ENCODE assay signal across 20 cellular contexts in the genomic region with DNA sequence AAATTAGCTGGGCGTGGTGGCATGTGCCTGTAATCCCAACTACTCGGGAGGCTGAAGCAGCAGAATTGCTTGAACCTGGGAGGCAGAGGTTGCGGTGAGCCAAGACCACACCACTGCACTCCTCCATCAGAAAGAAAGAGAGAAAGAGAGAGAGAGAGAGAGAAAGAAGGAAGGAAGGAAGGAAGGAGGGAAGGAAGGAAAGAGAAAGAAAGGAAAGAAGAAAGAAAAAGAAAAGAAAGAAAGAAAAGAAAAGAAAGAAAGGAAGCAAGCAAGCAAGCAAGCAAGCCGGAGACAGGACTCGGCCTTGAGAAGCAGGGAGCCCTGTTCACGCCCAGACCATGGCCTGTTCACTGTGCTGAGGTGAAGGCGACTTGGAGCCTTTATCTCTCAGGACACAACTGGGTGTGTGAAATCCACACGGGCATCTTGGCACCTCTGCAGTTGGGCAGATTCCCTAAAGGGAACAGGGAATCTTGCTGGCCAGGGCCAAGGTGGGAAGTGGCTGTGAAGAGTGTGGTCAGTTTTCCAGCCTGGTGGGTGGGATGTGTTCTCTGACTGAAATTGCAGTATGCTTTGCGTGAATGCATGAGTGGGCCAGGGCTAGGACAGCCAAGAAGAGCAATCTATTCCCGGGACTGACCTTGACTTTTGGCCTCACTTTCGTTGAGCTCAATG.
"Had no signal": no experiment of that assay in that cellular context is flagged by ENCODE, and none has a peak within 500 bp of the region (broad histone marks: within the 10 kb centered on the region; RNA-seq: fewer than 3 reads in every experiment).

No MANE protein-coding gene starts in this region.

- H3K36me3 Mint-ChIP-seq: T-cell had no signal

- H3K27ac Mint-ChIP-seq: activated CD4-positive, alpha-beta T cell treated with anti-CD3 and anti-CD28 coated beads, Interleukin-2, amount 10 ng/mL, durations not matched to agents 24 days and 14 days; activated naive CD8-positive, alpha-beta T cell treated with anti-CD3 and anti-CD28 coated beads, Interleukin-2, amount 50 U/mL, for 24 hours; activated T-helper 1 cell treated with anti-CD3 and anti-CD28 coated beads, Interleukin-12 subunit alpha, Interleukin-12 subunit beta, Interleukin-2, Interleukin-4 antibody, amounts not matched to agents 30 ng/mL and 10 ng/mL and 1 ng/mL, durations not matched to agents 14 hours and 24 hours and 36 hours; T-cell had no signal

- DNase-seq: activated CD4-positive, alpha-beta T cell treated with anti-CD3 and anti-CD28 coated beads, Interleukin-2, amount 10 ng/mL, durations not matched to agents 24 days and 14 days; activated CD4-positive, CD25-positive, alpha-beta regulatory T cell; activated naive CD4-positive, alpha-beta T cell; activated naive CD8-positive, alpha-beta T cell treated with anti-CD3 and anti-CD28 coated beads, Interleukin-2, amount 50 U/mL, for 24 hours; brain microvascular endothelial cell; effector CD4-positive, alpha-beta T cell; gastrocnemius medialis; kidney glomerular epithelial cell; left ventricle myocardium superior; naive B cell; stimulated activated CD4-positive, alpha-beta T cell treated with anti-CD3 and anti-CD28 coated beads, Interleukin-12 subunit alpha, Interleukin-12 subunit beta, amount 100 ng/mL, for 4 hours; stimulated activated CD4-positive, alpha-beta T cell treated with anti-CD3 and anti-CD28 coated beads, Interleukin-1b, Interleukin-23, amount 100 ng/mL, for 48 hours; stimulated activated CD8-positive, alpha-beta memory T cell treated with anti-CD3 and anti-CD28 coated beads, Interleukin-4, amount 100 ng/mL, for 48 hours; stimulated activated naive CD4-positive, alpha-beta T cell treated with Interleukin-2 at 50 U/mL for 16 hours; T-cell had no signal

- ATAC-seq: esophagus mucosa, gastrocnemius medialis, left ventricle myocardium superior, SK-N-SH treated with all-trans-retinoic acid at 6 μM for 48 hours, T-cell had no signal

- H2AFZ ChIP-seq: parathyroid adenoma had no signal

- H3K9ac ChIP-seq: parathyroid adenoma had no signal

- H3K79me2 ChIP-seq: parathyroid adenoma had no signal

- H3K27ac ChIP-seq: brain microvascular endothelial cell, gastrocnemius medialis, parathyroid adenoma, tibial artery had no signal

- H3K9me3 Mint-ChIP-seq: activated CD4-positive, alpha-beta T cell treated with anti-CD3 and anti-CD28 coated beads, Interleukin-2, amount 10 ng/mL, durations not matched to agents 24 days and 14 days; activated naive CD8-positive, alpha-beta T cell treated with anti-CD3 and anti-CD28 coated beads, Interleukin-2, amount 50 U/mL, for 24 hours; activated T-helper 1 cell treated with anti-CD3 and anti-CD28 coated beads, Interleukin-12 subunit alpha, Interleukin-12 subunit beta, Interleukin-2, Interleukin-4 antibody, amounts not matched to agents 30 ng/mL and 10 ng/mL and 1 ng/mL, durations not matched to agents 14 hours and 24 hours and 36 hours; naive B cell had no signal

- H3K4me3 Mint-ChIP-seq: activated CD4-positive, alpha-beta T cell treated with anti-CD3 and anti-CD28 coated beads, Interleukin-2, amount 10 ng/mL, durations not matched to agents 24 days and 14 days; activated naive CD8-positive, alpha-beta T cell treated with anti-CD3 and anti-CD28 coated beads, Interleukin-2, amount 50 U/mL, for 24 hours; activated T-helper 1 cell treated with anti-CD3 and anti-CD28 coated beads, Interleukin-12 subunit alpha, Interleukin-12 subunit beta, Interleukin-2, Interleukin-4 antibody, amounts not matched to agents 30 ng/mL and 10 ng/mL and 1 ng/mL, durations not matched to agents 14 hours and 24 hours and 36 hours; naive B cell; T-cell had no signal

- H3K9me3 ChIP-seq: gastrocnemius medialis, tibial artery had no signal

- H3K27me3 ChIP-seq: brain microvascular endothelial cell, gastrocnemius medialis had no signal

- H3K4me1 ChIP-seq: gastrocnemius medialis, parathyroid adenoma, tibial artery had no signal

- H3K4me3 ChIP-seq: gastrocnemius medialis, tibial artery had no signal

- H3K36me3 ChIP-seq: brain microvascular endothelial cell, gastrocnemius medialis, tibial artery had no signal
